ENCODE assay signal across 8 cellular contexts in genomic region chr19:7829561-7830271, GRCh38. TPM values are rescaled to one million over a fixed set of nuclear protein-coding genes. Genes with fewer than 3 reads are reported as not detected.
DNase-seq lines count a peak whose midpoint lies in the region; ATAC-seq, FAIRE-seq and TF ChIP-seq lines count a peak whose summit lies in the region.

TSS of gene EVI5L (plus strand) at chr19:7830218. CDS start at chr19:7846543, 16,325 bp downstream.

- H3K4me1 Mint-ChIP-seq in natural killer cell, result peaks cover 15 to 36% of the 10 kb centered on the region in 2 donors

- H3K9me3 Mint-ChIP-seq in natural killer cell, result no peaks in the 10 kb centered on the region

- no peak for TF ChIP-seq POLR2A in H54 (IDR thresholded peaks at IDR 0.05; ENCODE audit: low read depth, low read length)

- no peak for TF ChIP-seq CTCF in RWPE1 (conservative IDR thresholded peaks at IDR 0.05; ENCODE audit: low read depth)
- TF ChIP-seq CTCF in fibroblast of pulmonary artery (IDR thresholded peaks at IDR 0.05; ENCODE audit: low read length, missing control alignments), result no peak
- TF ChIP-seq CTCF in natural killer cell (IDR thresholded peaks at IDR 0.05), result no peak

- FAIRE-seq in H54 (lab: Jason Lieb, UNC), result peak; percentile 94

- H3K4me3 Mint-ChIP-seq in natural killer cell, result peak within 1 kb of the TSS; percentile 84

- peak; percentile 99 for DNase-seq in Daoy (ENCODE audit: low read depth)
- peak; percentile 94 for DNase-seq in H54 (ENCODE audit: insufficient read length, low spot score)
- DNase-seq in LoVo (ENCODE audit: low spot score), result peak; percentile 99
- DNase-seq in RWPE1 (ENCODE audit: low spot score), result peak; percentile 99
- DNase-seq in activated effector memory CD4-positive, alpha-beta T cell treated with Interleukin-2 at 50 U/mL for 16 hours, result peak; percentile 100
- peak; percentile 100 for DNase-seq in fibroblast of pulmonary artery (ENCODE audit: low read depth)
- DNase-seq in natural killer cell, result peak; percentile 99
- DNase-seq in stimulated activated naive CD4-positive, alpha-beta T cell (lab: John Stamatoyannopoulos, UW), result peak; percentile 99 to 100 (median 100)

- H3K27ac ChIP-seq in RWPE1, result peak within 1 kb of the TSS; percentile 94

- H3K36me3 Mint-ChIP-seq in natural killer cell, result no peaks in the 10 kb centered on the region

- H3K27ac Mint-ChIP-seq in natural killer cell, result peak within 1 kb of the TSS; percentile 80 to 90

- POLR2A ChIA-PET in RWPE1 (lab: Yijun Ruan, JAX; ENCODE audit: low non-redundant PET), result no interaction called here

- H3K4me3 ChIP-seq in fibroblast of pulmonary artery (replicated peaks; ENCODE audit: low read depth, low read length), result peak within 1 kb of the TSS; percentile 66

- intact Hi-C loops in natural killer cell (cut with micrococcal nuclease), result loop anchor here (1.0 to 2.0 kb wide), 2 partner anchors 22 to 39 kb away; no protein-coding TSS in a partner anchor

- no peaks in the 10 kb centered on the region for H3K27me3 Mint-ChIP-seq in natural killer cell (ENCODE audit: low read depth in 2 of 2)

- peak; percentile 81 to 92 (median 82) for ATAC-seq in natural killer cell

- CTCF ChIA-PET in RWPE1 (lab: Yijun Ruan, JAX), result no interaction called here

RNA-seq across cellular contexts. Expression of gene EVI5L, which starts in this region (rescaled TPM):
- total RNA-seq in Daoy (2014; rRNA removed; shearing (Covaris generic)), result 9.3 and 11.7 TPM in 2 replicates
- total RNA-seq in natural killer cell, result 10 to 100 TPM in 2 of 3 donors, 1 to 10 TPM in 1; 9.6 to 13.5 (median 11.3) TPM

Comparison
In these comparisons a context has a peak if more than half of its experiments do, and no peak if none do; other contexts are left out.
1. Peak in every context shown above with its lines: DNase-seq, ATAC-seq, H3K4me3 ChIP-seq and H3K27ac ChIP-seq.